ENCODE assay signal across 7 cellular contexts in the genomic region with DNA sequence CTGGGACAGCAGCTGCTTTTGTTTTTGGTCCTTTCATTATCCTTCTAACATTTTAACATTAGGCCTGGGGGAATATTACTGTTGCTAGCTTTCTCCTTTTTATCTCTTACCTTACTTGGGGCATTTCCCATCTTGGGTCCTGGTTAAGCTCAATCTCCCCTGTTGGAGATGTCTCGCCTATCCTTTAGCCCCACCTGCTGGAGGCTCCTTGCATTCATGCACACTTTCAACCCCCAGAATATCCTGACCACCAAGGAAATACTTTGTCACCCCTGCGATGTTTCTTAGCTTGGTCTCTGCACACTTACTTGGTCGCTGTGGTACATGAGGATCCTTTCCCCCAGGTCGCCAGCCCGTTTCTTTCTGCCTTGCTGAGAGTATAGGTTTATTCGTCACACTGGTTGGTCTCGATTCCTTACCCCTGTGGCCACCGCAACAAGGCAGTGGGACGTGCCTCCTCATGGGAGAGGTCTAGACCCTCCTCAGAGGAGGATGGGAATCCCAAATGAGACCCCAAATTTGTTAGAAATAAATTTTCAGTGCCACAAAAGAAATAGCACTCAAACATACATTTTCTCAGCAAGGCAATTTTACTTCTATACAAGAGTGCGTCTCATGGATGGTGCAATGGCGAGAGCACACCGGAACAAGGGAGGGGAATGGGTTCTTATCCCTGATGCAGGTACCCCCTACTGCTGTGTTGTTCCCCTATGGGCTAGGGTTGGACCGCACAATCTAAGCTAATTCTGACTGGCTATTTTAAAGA. TPM values are rescaled to one million over a fixed set of nuclear protein-coding genes. Genes with fewer than 3 reads are reported as not detected.
DNase-seq lines count a peak whose midpoint lies in the region; FAIRE-seq and TF ChIP-seq lines count a peak whose summit lies in the region.

No MANE protein-coding gene starts in this region.

- H3K36me3 ChIP-seq in Peyer's patch: no peaks in the 10 kb centered on the region
- peaks cover 4 to 6% of the 10 kb centered on the region in 2 donors for H3K36me3 ChIP-seq in kidney (ENCODE audit: control insufficient read depth in 1 of 2, insufficient read depth in 2 of 2, low read length in 2 of 2)

- no peaks in the 10 kb centered on the region for H3K9me3 ChIP-seq in Peyer's patch
- H3K9me3 ChIP-seq in kidney (ENCODE audit: control insufficient read depth in 1 of 2, low read length in 2 of 2): no peaks in the 10 kb centered on the region

- TF ChIP-seq POLR2A in Peyer's patch (IDR thresholded peaks at IDR 0.05): no peak

- no peaks in the 10 kb centered on the region for H3K9me3 Mint-ChIP-seq in activated naive CD4-positive, alpha-beta T cell treated with anti-CD3 and anti-CD28 coated beads for 36 hours

- no peak overlapping the region for H3K27ac ChIP-seq in Peyer's patch
- no peak overlapping the region for H3K27ac ChIP-seq in kidney (ENCODE audit: low read depth in 2 of 2, low read length in 2 of 2)

- TF ChIP-seq CTCF in GM12874 (IDR thresholded peaks at IDR 0.05; ENCODE audit: insufficient read depth, low read depth, low read length) (peak; percentile 41; the same call in 1 of the 2 replicates), Peyer's patch (IDR thresholded peaks at IDR 0.05) (peak; percentile 51 to 72 (median 64)), kidney (IDR thresholded peaks at IDR 0.05; ENCODE audit: borderline replicate concordance, extremely low read depth, insufficient read depth) (peak; percentile 55)

- CTCF ChIA-PET in activated naive CD4-positive, alpha-beta T cell treated with anti-CD3 and anti-CD28 coated beads for 36 hours (lab: Charles Lee): interaction anchor here (0.6 to 2.0 kb wide), 23 partner anchors 18 to 561 kb away, joined by 3 to 16 read pairs (median 3); no protein-coding TSS in a partner anchor

- H3K27me3 Mint-ChIP-seq in activated naive CD4-positive, alpha-beta T cell treated with anti-CD3 and anti-CD28 coated beads for 36 hours (ENCODE audit: low read depth): no peaks in the 10 kb centered on the region

- DNase-seq in Peyer's patch (peak in 2 of 3 donors; percentile 69 to 81), kidney (no peak), NCI-H2029 (lab: John Stamatoyannopoulos, UW) (no peak), NCI-H345 (lab: John Stamatoyannopoulos, UW) (no peak)
- peak; percentile 70 for DNase-seq in activated naive CD4-positive, alpha-beta T cell treated with anti-CD3 and anti-CD28 coated beads for 36 hours
- peak; percentile 30 for DNase-seq in stimulated activated CD8-positive, alpha-beta memory T cell treated with anti-CD3 and anti-CD28 coated beads, Interleukin-7, amount 100 ng/mL, for 24 hours (ENCODE audit: low read depth)

- no peak overlapping the region for H3K4me3 Mint-ChIP-seq in activated naive CD4-positive, alpha-beta T cell treated with anti-CD3 and anti-CD28 coated beads for 36 hours

- intact Hi-C loops in activated naive CD4-positive, alpha-beta T cell treated with anti-CD3 and anti-CD28 coated beads for 36 hours (cut with micrococcal nuclease): loop anchor here (10.0 kb wide), 1 partner anchor 332 kb away; no protein-coding TSS in a partner anchor
- intact Hi-C loops in kidney (cut with DNase I): no loop called here

- H3K27ac Mint-ChIP-seq in activated naive CD4-positive, alpha-beta T cell treated with anti-CD3 and anti-CD28 coated beads for 36 hours: no peak overlapping the region

- peaks cover 32% of the 10 kb centered on the region for H3K36me3 Mint-ChIP-seq in activated naive CD4-positive, alpha-beta T cell treated with anti-CD3 and anti-CD28 coated beads for 36 hours (ENCODE audit: low read depth)

- no peak for FAIRE-seq in kidney (lab: Jason Lieb, UNC)

- no peaks in the 10 kb centered on the region for H3K27me3 ChIP-seq in Peyer's patch

- no peak overlapping the region for H3K9ac ChIP-seq in kidney (ENCODE audit: low read length in 2 of 2)

- H3K4me3 ChIP-seq in Peyer's patch (no peak overlapping the region), kidney (ENCODE audit: low read length in 2 of 2) (no peak overlapping the region)

- peaks cover 3% of the 10 kb centered on the region for H3K4me1 Mint-ChIP-seq in activated naive CD4-positive, alpha-beta T cell treated with anti-CD3 and anti-CD28 coated beads for 36 hours (ENCODE audit: low read depth)

- H3K4me1 ChIP-seq in Peyer's patch (peaks cover 0 to 5% (median 4%) of the 10 kb centered on the region in 4 donors), kidney (ENCODE audit: control insufficient read depth in 1 of 2, insufficient read depth in 1 of 2, low read depth in 1 of 2, low read length in 2 of 2) (no peaks in the 10 kb centered on the region)

RNA-seq across cellular contexts. Expression of a gene that starts 5.4 kb away (rescaled TPM):
- total RNA-seq in Peyer's patch: 100 to 1,000 TPM in 1 of 4 donors, 10 to 100 TPM in 3; 75.7 to 116 (median 92.9) TPM
- total RNA-seq in activated naive CD4-positive, alpha-beta T cell treated with anti-CD3 and anti-CD28 coated beads for 36 hours: 100 to 1,000 TPM; 108 to 113 TPM
- total RNA-seq in kidney: 72.8 TPM
- polyA plus RNA-seq in kidney (ENCODE audit: insufficient read depth, low read depth, low replicate concordance): 194 TPM

RNA-seq across cellular contexts. Expression of a gene that starts 20.0 kb away (rescaled TPM):
- total RNA-seq in Peyer's patch (10 to 100 TPM in 1 of 4 donors, 1 to 10 TPM in 3; 2.8 to 16.5 (median 4.1) TPM), kidney (8.5 TPM)
- total RNA-seq in activated naive CD4-positive, alpha-beta T cell treated with anti-CD3 and anti-CD28 coated beads for 36 hours: 10 to 100 TPM; 10.6 to 11.9 TPM
- polyA plus RNA-seq in kidney (ENCODE audit: insufficient read depth, low read depth, low replicate concordance): 6.5 TPM

RNA-seq across cellular contexts. Expression of a gene that starts 42.2 kb away (rescaled TPM):
- total RNA-seq in Peyer's patch: 100 to 1,000 TPM; 135 to 197 (median 167) TPM
- total RNA-seq in activated naive CD4-positive, alpha-beta T cell treated with anti-CD3 and anti-CD28 coated beads for 36 hours: 100 to 1,000 TPM; 334 to 341 TPM
- 140 TPM for total RNA-seq in kidney
- 129 TPM for polyA plus RNA-seq in kidney (ENCODE audit: insufficient read depth, low read depth, low replicate concordance)

Comparison
In these comparisons a context has a peak if more than half of its experiments do, and no peak if none do; other contexts are left out.
1. DNase-seq: peak in Peyer's patch (2 of 3), activated naive CD4-positive, alpha-beta T cell treated with anti-CD3 and anti-CD28 coated beads for 36 hours (single experiment) and stimulated activated CD8-positive, alpha-beta memory T cell treated with anti-CD3 and anti-CD28 coated beads, Interleukin-7, amount 100 ng/mL, for 24 hours (single experiment); none in kidney (single experiment), NCI-H2029 (single experiment) and NCI-H345 (single experiment).
2. Peak in every context shown above with its lines, with median percentiles within 50 percentile points of each other: CTCF ChIP-seq.